8 cellular contexts compared by ENCODE assay signal in genomic region chr5:131265318-131265803, GRCh38. TPM values are rescaled to one million over a fixed set of nuclear protein-coding genes. Genes with fewer than 3 reads are reported as not detected.
DNase-seq lines count a peak whose midpoint lies in the region; ATAC-seq and TF ChIP-seq lines count a peak whose summit lies in the region.

No MANE protein-coding gene starts in this region.

- no peaks in the 10 kb centered on the region for H3K36me3 ChIP-seq in iPS-15b (ENCODE audit: control insufficient read depth, insufficient read depth, low read length)

- POLR2A ChIA-PET in WTC11 (lab: Charles Lee): interaction anchor here (1.9 kb wide), 1 partner anchor 47 kb away, joined by 5 read pairs; no protein-coding TSS in a partner anchor

- no peak overlapping the region for H3K9ac ChIP-seq in iPS-15b (ENCODE audit: low read depth, low read length)

- DNase-seq in GDM1 (lab: John Stamatoyannopoulos, UW): peak; percentile 16
- no peak for DNase-seq in WTC11 (ENCODE audit: low spot score)
- DNase-seq in stimulated activated effector memory CD8-positive, alpha-beta T cell treated with anti-CD3 and anti-CD28 coated beads, Interleukin-12 subunit alpha, Interleukin-12 subunit beta, amount 100 ng/mL, for 72 hours (ENCODE audit: low spot score in 2 of 2): no peak
- no peak for DNase-seq in NCI-H1436 (lab: John Stamatoyannopoulos, UW)
- no peak for DNase-seq in UCSD-AML1 (lab: John Stamatoyannopoulos, UW; ENCODE audit: unreplicated experiment)

- H3K4me1 Mint-ChIP-seq in IgD-negative memory B cell (peaks cover 28 to 34% (median 33%) of the 10 kb centered on the region in 3 donors), WTC11 (peaks cover 14% of the 10 kb centered on the region)
- H3K4me1 Mint-ChIP-seq in stimulated activated effector memory CD8-positive, alpha-beta T cell treated with anti-CD3 and anti-CD28 coated beads, Interleukin-12 subunit alpha, Interleukin-12 subunit beta, amount 100 ng/mL, for 72 hours: peaks cover 28% of the 10 kb centered on the region

- H3K27me3 ChIP-seq in iPS-15b (ENCODE audit: control insufficient read depth, insufficient read depth, low read length): no peaks in the 10 kb centered on the region

- H3K27ac Mint-ChIP-seq in IgD-negative memory B cell: peak overlapping the region; percentile 94
- no peak overlapping the region for H3K27ac Mint-ChIP-seq in WTC11
- peak overlapping the region; percentile 94 for H3K27ac Mint-ChIP-seq in stimulated activated effector memory CD8-positive, alpha-beta T cell treated with anti-CD3 and anti-CD28 coated beads, Interleukin-12 subunit alpha, Interleukin-12 subunit beta, amount 100 ng/mL, for 72 hours

- H3K27me3 Mint-ChIP-seq in IgD-negative memory B cell (no peaks in the 10 kb centered on the region), WTC11 (ENCODE audit: low read depth) (no peaks in the 10 kb centered on the region)

- H3K9me3 Mint-ChIP-seq in IgD-negative memory B cell (no peaks in the 10 kb centered on the region), WTC11 (no peaks in the 10 kb centered on the region; the same call in 1 of the 2 replicates)
- no peaks in the 10 kb centered on the region for H3K9me3 Mint-ChIP-seq in stimulated activated effector memory CD8-positive, alpha-beta T cell treated with anti-CD3 and anti-CD28 coated beads, Interleukin-12 subunit alpha, Interleukin-12 subunit beta, amount 100 ng/mL, for 72 hours

- H3K9me3 ChIP-seq in iPS-15b (ENCODE audit: control insufficient read depth, insufficient read depth, low read length): no peaks in the 10 kb centered on the region

- peaks cover 8% of the 10 kb centered on the region for H3K4me1 ChIP-seq in iPS-15b (ENCODE audit: control insufficient read depth, insufficient read depth, low read length)

- CTCF ChIA-PET in WTC11 (lab: Charles Lee): interaction anchor here (2.1 to 2.9 kb wide), 2 partner anchors 47 to 116 kb away, joined by 6 to 13 read pairs; no protein-coding TSS in a partner anchor

- H3K36me3 Mint-ChIP-seq in IgD-negative memory B cell (peaks cover 3% of the 10 kb centered on the region), WTC11 (no peaks in the 10 kb centered on the region)
- H3K36me3 Mint-ChIP-seq in stimulated activated effector memory CD8-positive, alpha-beta T cell treated with anti-CD3 and anti-CD28 coated beads, Interleukin-12 subunit alpha, Interleukin-12 subunit beta, amount 100 ng/mL, for 72 hours: peaks cover 71% of the 10 kb centered on the region

- H3K4me3 Mint-ChIP-seq in IgD-negative memory B cell (peak overlapping the region; percentile 91 to 98 (median 94)), WTC11 (peak overlapping the region; percentile 85)
- peak overlapping the region; percentile 76 for H3K4me3 Mint-ChIP-seq in stimulated activated effector memory CD8-positive, alpha-beta T cell treated with anti-CD3 and anti-CD28 coated beads, Interleukin-12 subunit alpha, Interleukin-12 subunit beta, amount 100 ng/mL, for 72 hours

- H3K4me3 ChIP-seq in iPS-15b (ENCODE audit: low read depth, low read length): peak overlapping the region; percentile 93

- ATAC-seq in GM21447 (IDR thresholded peaks at IDR 0.05; ENCODE audit: unreplicated experiment) (peak; percentile 38), WTC11 (no peak)
- no peak for ATAC-seq in stimulated activated effector memory CD8-positive, alpha-beta T cell treated with anti-CD3 and anti-CD28 coated beads, Interleukin-12 subunit alpha, Interleukin-12 subunit beta, amount 100 ng/mL, for 72 hours

- no peak for TF ChIP-seq CTCF in WTC11 (IDR thresholded peaks at IDR 0.05)

TF ChIP-seq in WTC11, 78 proteins besides CTCF, POLR2A, EP300 and RAD21 (continues in another document):
- TF ChIP-seq KAT7 (CRISPR knock-in tag; IDR thresholded peaks at IDR 0.05; ENCODE audit: borderline replicate concordance) (no peak), ZMAT4 (CRISPR knock-in tag; IDR thresholded peaks at IDR 0.05) (no peak), SMAD3 (CRISPR knock-in tag; IDR thresholded peaks at IDR 0.05; ENCODE audit: borderline replicate concordance) (no peak), GABPB1 (CRISPR knock-in tag; IDR thresholded peaks at IDR 0.05) (no peak), ZBTB21 (CRISPR knock-in tag; IDR thresholded peaks at IDR 0.05; ENCODE audit: borderline replicate concordance) (no peak), ARID4B (CRISPR knock-in tag; IDR thresholded peaks at IDR 0.05; ENCODE audit: borderline replicate concordance) (no peak), E2F1 (CRISPR knock-in tag; IDR thresholded peaks at IDR 0.05) (no peak), ATF6 (CRISPR knock-in tag; IDR thresholded peaks at IDR 0.05) (no peak), RORB (CRISPR knock-in tag; IDR thresholded peaks at IDR 0.05) (no peak), FOXK1 (CRISPR knock-in tag; IDR thresholded peaks at IDR 0.05) (no peak), NFATC4 (CRISPR knock-in tag; IDR thresholded peaks at IDR 0.05) (no peak), FOXJ3 (CRISPR knock-in tag; IDR thresholded peaks at IDR 0.05; ENCODE audit: borderline replicate concordance) (no peak), HMGA2 (CRISPR knock-in tag; IDR thresholded peaks at IDR 0.05) (no peak), ATF2 (CRISPR knock-in tag; IDR thresholded peaks at IDR 0.05; ENCODE audit: borderline replicate concordance, low read depth) (no peak), TP53 (CRISPR knock-in tag; IDR thresholded peaks at IDR 0.05) (no peak)

RNA-seq across cellular contexts. Expression of gene CDC42SE2, which starts 1.5 kb away (rescaled TPM):
- 248 TPM for polyA plus RNA-seq in IgD-negative memory B cell
- 21.2 to 22.5 TPM (median 21.7 TPM) in 3 replicates for total RNA-seq in WTC11 (2021)
